ENCODE assay signal across 30 cellular contexts in genomic region chr2:240523451-240524281, GRCh38. TPM values are rescaled to one million over a fixed set of nuclear protein-coding genes. Genes with fewer than 3 reads are reported as not detected.
DNase-seq lines count a peak whose midpoint lies in the region; ATAC-seq and TF ChIP-seq lines count a peak whose summit lies in the region.
"Had no signal": no experiment of that assay in that cellular context is flagged by ENCODE, and none has a peak within 500 bp of the region (broad histone marks: within the 10 kb centered on the region; RNA-seq: fewer than 3 reads in every experiment).

No MANE protein-coding gene starts in this region.

- H3K27ac Mint-ChIP-seq in endothelial cell (ENCODE audit: unreplicated experiment) = no peak overlapping the region
- H3K27ac Mint-ChIP-seq: B cell; immature natural killer cell; mesothelial cell of epicardium; stimulated activated effector memory CD8-positive, alpha-beta T cell treated with anti-CD3 and anti-CD28 coated beads, Interleukin-12 subunit alpha, Interleukin-12 subunit beta, amount 100 ng/mL, for 72 hours; T-helper 2 cell treated with Interferon-gamma antibody and Interleukin-4, amounts not matched to agents 5 μg/mL and 100 μg/mL, for 36 hours had no signal

- H3K4me1 ChIP-seq in Karpas-422 (ENCODE audit: low read length) = no peaks in the 10 kb centered on the region
- H3K4me1 ChIP-seq in OCI-LY7 (ENCODE audit: insufficient read depth, low read length, poor library complexity, severe bottlenecking) = no peaks in the 10 kb centered on the region
- H3K4me1 ChIP-seq: HAP-1 had no signal

- BruUV-seq in OCI-LY7 (replicated peaks; lab: Mats Ljungman, UMichigan) = no TSS peak

- TF ChIP-seq CTCF in endothelial cell (IDR thresholded peaks at IDR 0.05; ENCODE audit: unreplicated experiment) = no peak
- TF ChIP-seq CTCF in OCI-LY7 (conservative IDR thresholded peaks at IDR 0.05; ENCODE audit: low read length) = no peak

- no peaks in the 10 kb centered on the region for H3K27me3 ChIP-seq in Karpas-422 (ENCODE audit: low read length)

- no peak for ATAC-seq in sciatic nerve
- ATAC-seq: activated naive CD4-positive, alpha-beta T cell treated with anti-CD3 and anti-CD28 coated beads, Interleukin-2, amount 50 U/mL, for 72 hours; GM12878; Panc1; stimulated activated effector memory CD8-positive, alpha-beta T cell treated with anti-CD3 and anti-CD28 coated beads, Interleukin-12 subunit alpha, Interleukin-12 subunit beta, amount 100 ng/mL, for 72 hours had no signal

- H3K9me2 ChIP-seq in Karpas-422 (replicated peaks; ENCODE audit: insufficient read depth, low read length) = no peaks in the 10 kb centered on the region
- H3K9me2 ChIP-seq in OCI-LY7 (ENCODE audit: insufficient read depth, low read length) = no peaks in the 10 kb centered on the region

- H3K9ac ChIP-seq in Karpas-422 (ENCODE audit: low read length) = no peak overlapping the region

- peaks cover 25% of the 10 kb centered on the region for H3K27me3 Mint-ChIP-seq in endothelial cell (ENCODE audit: unreplicated experiment)
- H3K27me3 Mint-ChIP-seq: B cell had no signal

- POLR2A ChIA-PET in OCI-LY7 (lab: Charles Lee) = no interaction called here

- no peak overlapping the region for H3K4me3 ChIP-seq in Karpas-422 (ENCODE audit: low read length)
- H3K4me3 ChIP-seq in OCI-LY7 (ENCODE audit: low read depth, low read length, poor library complexity, severe bottlenecking) = no peak overlapping the region
- H3K4me3 ChIP-seq: GM12878, HAP-1, transverse colon had no signal

- H3K36me3 Mint-ChIP-seq in endothelial cell (ENCODE audit: low read depth, unreplicated experiment) = peaks cover 48% of the 10 kb centered on the region

- H3K4me2 ChIP-seq in Karpas-422 (ENCODE audit: low read depth, low read length, poor library complexity, severe bottlenecking) = no peak overlapping the region
- H3K4me2 ChIP-seq in OCI-LY7 (ENCODE audit: low read length) = no peak overlapping the region

- CTCF ChIA-PET in OCI-LY7 (lab: Charles Lee; ENCODE audit: unreplicated experiment) = no interaction called here

- H3K9me3 ChIP-seq in Karpas-422 (ENCODE audit: low read length) (peaks cover 22% of the 10 kb centered on the region), OCI-LY7 (ENCODE audit: low read length) (peaks cover 34% of the 10 kb centered on the region)

- peak; percentile 58 for DNase-seq in activated effector memory CD4-positive, alpha-beta T cell treated with anti-CD3 and anti-CD28 coated beads, Interleukin-2, amount 50 U/mL, for 16 hours
- no peak for DNase-seq in activated effector memory CD4-positive, alpha-beta T cell treated with Interleukin-2 at 50 U/mL for 16 hours
- DNase-seq in GM03348 (ENCODE audit: low spot score) = peak; percentile 4
- no peak for DNase-seq in endothelial cell (ENCODE audit: low spot score)
- peak; percentile 42 for DNase-seq in sciatic nerve (ENCODE audit: low spot score)
- no peak for DNase-seq in Karpas-422
- DNase-seq in NCI-H2196 treated with DMSO at 0.1 percent for 48 hours (lab: John Stamatoyannopoulos, UW; ENCODE audit: unreplicated experiment) = no peak
- DNase-seq in OCI-LY7 (ENCODE audit: low spot score) = no peak
- DNase-seq: ACHN; activated CD4-positive, alpha-beta T cell treated with anti-CD3 and anti-CD28 coated beads for 1 hour; effector CD4-positive, alpha-beta T cell; hypothalamus; immature natural killer cell; MV-4-11; naive B cell; NCI-H1436; NCI-H2081 treated with DMSO at 0.1 percent for 48 hours; occipital lobe; SIG-M5; stimulated activated CD4-positive, alpha-beta T cell treated with anti-CD3 and anti-CD28 coated beads, Interleukin-15, amount 100 ng/mL, for 24 hours; stimulated activated CD4-positive, alpha-beta T cell treated with anti-CD3 and anti-CD28 coated beads, Interleukin-4, amount 100 ng/mL, for 4 hours; transverse colon had no signal

- H3K27ac ChIP-seq in Karpas-422 (ENCODE audit: low read length) = no peak overlapping the region
- H3K27ac ChIP-seq in OCI-LY7 (ENCODE audit: low read depth, low read length, poor library complexity, severe bottlenecking) = no peak overlapping the region
- H3K27ac ChIP-seq: transverse colon had no signal

- H3K79me2 ChIP-seq in Karpas-422 (ENCODE audit: low read length) (peaks cover 18% of the 10 kb centered on the region; the same call in 1 of the 2 replicates), OCI-LY7 (ENCODE audit: insufficient read depth, low read depth, low read length) (no peaks in the 10 kb centered on the region)

- H4K20me1 ChIP-seq in Karpas-422 (ENCODE audit: insufficient read depth, low read depth, low read length) (0 out of 2 replicates have a peak, but pooled peaks cover 4% of the 10 kb centered on the region), OCI-LY7 (ENCODE audit: insufficient read depth, low read length) (no peaks in the 10 kb centered on the region)

- H3K36me3 ChIP-seq in Karpas-422 (ENCODE audit: insufficient read depth, low read length) = peaks cover 70% of the 10 kb centered on the region
- H3K36me3 ChIP-seq in OCI-LY7 (ENCODE audit: insufficient read depth, low read length) = peaks cover 72% of the 10 kb centered on the region

- H3K4me3 Mint-ChIP-seq in endothelial cell (ENCODE audit: unreplicated experiment) = peak overlapping the region; percentile 77
- H3K4me3 Mint-ChIP-seq: B cell; immature natural killer cell; mesothelial cell of epicardium; naive B cell; stimulated activated effector memory CD8-positive, alpha-beta T cell treated with anti-CD3 and anti-CD28 coated beads, Interleukin-12 subunit alpha, Interleukin-12 subunit beta, amount 100 ng/mL, for 72 hours; T-helper 2 cell treated with Interferon-gamma antibody and Interleukin-4, amounts not matched to agents 5 μg/mL and 100 μg/mL, for 36 hours had no signal

- intact Hi-C loops in sciatic nerve (cut with DNase I) = no loop called here
- intact Hi-C loops in OCI-LY7 (cut with micrococcal nuclease; ENCODE audit: unreplicated experiment) = no loop called here

- H2AFZ ChIP-seq in Karpas-422 (ENCODE audit: low read length) (no peak overlapping the region), OCI-LY7 (ENCODE audit: low read length) (no peak overlapping the region)

- H3K4me1 Mint-ChIP-seq in endothelial cell (ENCODE audit: unreplicated experiment) = peaks cover 3% of the 10 kb centered on the region
- H3K4me1 Mint-ChIP-seq: mesothelial cell of epicardium had no signal

- peaks cover 34% of the 10 kb centered on the region for H3K9me3 Mint-ChIP-seq in endothelial cell (ENCODE audit: unreplicated experiment)

RNA-seq across cellular contexts. Expression of gene ANKMY1, which starts 34.1 kb away (rescaled TPM):
- total RNA-seq in endothelial cell (ENCODE audit: unreplicated experiment) (5.6 TPM), sciatic nerve (30.7 TPM), OCI-LY7 (2022) (65.9 and 69.4 TPM in 2 replicates)
- total RNA-seq in Karpas-422 (2014; rRNA removed; shearing (Covaris generic); ENCODE audit: low replicate concordance) = 25.7 and 30.8 TPM in 2 replicates
- 24.7 and 30.6 TPM in 2 replicates for total RNA-seq in OCI-LY7 (2014; rRNA removed; shearing (Covaris generic))

RNA-seq across cellular contexts. Expression of gene DUSP28, which starts 36.5 kb away (rescaled TPM):
- total RNA-seq in endothelial cell (ENCODE audit: unreplicated experiment) (1.5 TPM), sciatic nerve (4.5 TPM), OCI-LY7 (2022) (15.8 and 16.7 TPM in 2 replicates)
- 8.1 and 9.3 TPM in 2 replicates for total RNA-seq in Karpas-422 (2014; rRNA removed; shearing (Covaris generic); ENCODE audit: low replicate concordance)
- 13.0 and 17.6 TPM in 2 replicates for total RNA-seq in OCI-LY7 (2014; rRNA removed; shearing (Covaris generic))

RNA-seq across cellular contexts. Expression of gene RNPEPL1, which starts 44.6 kb away (rescaled TPM):
- 29.2 TPM for total RNA-seq in endothelial cell (ENCODE audit: unreplicated experiment)
- total RNA-seq in sciatic nerve = 38.8 TPM
- total RNA-seq in Karpas-422 (2014; rRNA removed; shearing (Covaris generic); ENCODE audit: low replicate concordance) = 28.4 and 44.0 TPM in 2 replicates
- total RNA-seq in OCI-LY7 (2014; rRNA removed; shearing (Covaris generic)) = 22.7 and 41.9 TPM in 2 replicates
- 51.8 and 53.5 TPM in 2 replicates for total RNA-seq in OCI-LY7 (2022)

Comparison
In these comparisons a context has a peak if more than half of its experiments do, and no peak if none do; other contexts are left out.
1. DNase-seq: peak in activated effector memory CD4-positive, alpha-beta T cell treated with anti-CD3 and anti-CD28 coated beads, Interleukin-2, amount 50 U/mL, for 16 hours (single experiment), GM03348 (single experiment) and sciatic nerve (single experiment); none in activated effector memory CD4-positive, alpha-beta T cell treated with Interleukin-2 at 50 U/mL for 16 hours (single experiment), endothelial cell (single experiment), Karpas-422 (single experiment), NCI-H2196 treated with DMSO at 0.1 percent for 48 hours (single experiment) and OCI-LY7 (single experiment).